2 cellular contexts compared by ENCODE assay signal in genomic region chr5:68193481-68194036, GRCh38.
TF ChIP-seq lines count a peak whose summit lies in the region.

No MANE protein-coding gene starts in this region.

TF ChIP-seq in A549, 52 proteins besides CTCF, POLR2A, EP300 and RAD21:
- TF ChIP-seq HES2 (IDR thresholded peaks at IDR 0.05), result no peak
- no peak for TF ChIP-seq CHD4 (IDR thresholded peaks at IDR 0.05; ENCODE audit: borderline replicate concordance)
- peak; percentile 91 for TF ChIP-seq MAFK (IDR thresholded peaks at IDR 0.05; ENCODE audit: partially characterized antibody)
- no peak for TF ChIP-seq EHMT2 (IDR thresholded peaks at IDR 0.05; ENCODE audit: low read depth)
- no peak for TF ChIP-seq FOSL2 (IDR thresholded peaks at IDR 0.05)
- no peak for TF ChIP-seq FOSL2 (CRISPR knock-in tag; IDR thresholded peaks at IDR 0.05)
- peak; percentile 51; the same call in 1 of the 2 replicates for TF ChIP-seq NFE2L2 (conservative IDR thresholded peaks at IDR 0.05; ENCODE audit: low read length)
- no peak for TF ChIP-seq PHF8 (IDR thresholded peaks at IDR 0.05; ENCODE audit: borderline replicate concordance, low read depth)
TF ChIP-seq in A549: peak in this region for 2.

TF ChIP-seq in IMR-90, 13 proteins besides CTCF, POLR2A, EP300 and RAD21:
- no peak for TF ChIP-seq USF2 (IDR thresholded peaks at IDR 0.05; ENCODE audit: low read depth, low read length)
- TF ChIP-seq MAFK (IDR thresholded peaks at IDR 0.05; ENCODE audit: low read depth, low read length), result peak; percentile 84
- peak; percentile 42 for TF ChIP-seq NFE2L2 (IDR thresholded peaks at IDR 0.05; ENCODE audit: low read depth, low read length)
